ENCODE assay signal across 25 cellular contexts in the genomic region with DNA sequence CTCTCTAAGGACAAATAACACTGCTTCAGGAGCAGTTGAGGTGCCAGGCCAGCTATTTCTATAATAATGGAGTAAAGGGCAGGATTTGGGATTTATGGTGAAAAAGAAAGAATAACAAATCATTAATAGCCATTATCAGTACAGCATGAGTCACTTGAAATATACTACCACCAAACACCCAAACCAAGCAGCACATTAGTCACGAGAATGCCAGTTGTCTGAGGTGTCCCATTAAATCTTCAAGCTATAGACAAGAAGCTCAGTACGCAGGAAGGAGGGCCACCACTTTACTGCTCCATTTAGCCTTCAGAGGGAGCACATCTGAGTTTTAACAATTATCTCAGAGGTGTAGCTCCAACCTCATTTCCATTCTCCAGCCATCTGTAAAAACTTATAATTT.
"Had no signal": no experiment of that assay in that cellular context is flagged by ENCODE, and none has a peak within 500 bp of the region (broad histone marks: within the 10 kb centered on the region; RNA-seq: fewer than 3 reads in every experiment).

No MANE protein-coding gene starts in this region.

- H3K4me1 Mint-ChIP-seq: activated naive CD8-positive, alpha-beta T cell treated with anti-CD3 and anti-CD28 coated beads, Interleukin-2, amount 50 U/mL, for 24 hours; activated T-helper 17 cell treated with anti-CD3 and anti-CD28 coated beads, Interleukin-2, amount 50 U/mL, for 72 hours; memory B cell; natural killer cell had no signal

- H3K4me3 ChIP-seq: ascending aorta, left ventricle myocardium inferior, stomach, testis, upper lobe of left lung had no signal

- ATAC-seq: activated naive CD8-positive, alpha-beta T cell treated with anti-CD3 and anti-CD28 coated beads, Interleukin-2, amount 50 U/mL, for 24 hours; activated T-helper 17 cell treated with anti-CD3 and anti-CD28 coated beads, Interleukin-2, amount 50 U/mL, for 72 hours; esophagus mucosa; natural killer cell had no signal

- H3K9me3 Mint-ChIP-seq: activated naive CD8-positive, alpha-beta T cell treated with anti-CD3 and anti-CD28 coated beads, Interleukin-2, amount 50 U/mL, for 24 hours; activated T-helper 17 cell treated with anti-CD3 and anti-CD28 coated beads, Interleukin-2, amount 50 U/mL, for 72 hours; T-helper 2 cell treated with Interferon-gamma antibody and Interleukin-4, amounts not matched to agents 5 μg/mL and 100 μg/mL, for 36 hours had no signal

- H3K9me3 ChIP-seq: ascending aorta, left ventricle myocardium inferior, neutrophil, stomach, testis, upper lobe of left lung had no signal

- H3K4me1 ChIP-seq: ascending aorta, left ventricle myocardium inferior, stomach, testis, upper lobe of left lung had no signal

- H3K27me3 Mint-ChIP-seq: activated naive CD8-positive, alpha-beta T cell treated with anti-CD3 and anti-CD28 coated beads, Interleukin-2, amount 50 U/mL, for 24 hours; activated T-helper 17 cell treated with anti-CD3 and anti-CD28 coated beads, Interleukin-2, amount 50 U/mL, for 72 hours; memory B cell had no signal

- H3K4me3 Mint-ChIP-seq: activated naive CD8-positive, alpha-beta T cell treated with anti-CD3 and anti-CD28 coated beads, Interleukin-2, amount 50 U/mL, for 24 hours; activated T-helper 17 cell treated with anti-CD3 and anti-CD28 coated beads, Interleukin-2, amount 50 U/mL, for 72 hours; memory B cell; natural killer cell; T-helper 2 cell treated with Interferon-gamma antibody and Interleukin-4, amounts not matched to agents 5 μg/mL and 100 μg/mL, for 36 hours had no signal

- H3K36me3 Mint-ChIP-seq: memory B cell, natural killer cell had no signal

- FAIRE-seq: colon, endometrium, kidney had no signal

- H3K27ac Mint-ChIP-seq: activated naive CD8-positive, alpha-beta T cell treated with anti-CD3 and anti-CD28 coated beads, Interleukin-2, amount 50 U/mL, for 24 hours; activated T-helper 17 cell treated with anti-CD3 and anti-CD28 coated beads, Interleukin-2, amount 50 U/mL, for 72 hours; memory B cell; natural killer cell; T-helper 2 cell treated with Interferon-gamma antibody and Interleukin-4, amounts not matched to agents 5 μg/mL and 100 μg/mL, for 36 hours had no signal

- DNase-seq: activated CD4-positive, alpha-beta T cell treated with anti-CD3 and anti-CD28 coated beads, Interleukin-2, amount 50 U/mL, for 4 hours; activated CD4-positive, CD25-positive, alpha-beta regulatory T cell treated with anti-CD3 and anti-CD28 coated beads, Interleukin-2, amount 50 U/mL, for 72 hours; activated naive CD4-positive, alpha-beta T cell treated with Interleukin-2 at 50 U/mL for 16 hours; activated naive CD8-positive, alpha-beta T cell treated with anti-CD3 and anti-CD28 coated beads, Interleukin-2, amount 50 U/mL, for 24 hours; activated T-cell treated with anti-CD3 and anti-CD28 coated beads for 4 hours; caudate nucleus; hippocampal formation; kidney; left ventricle myocardium inferior; natural killer cell; posterior cingulate gyrus; retina; stimulated activated CD4-positive, alpha-beta T cell treated with anti-CD3 and anti-CD28 coated beads, Interleukin-12 subunit alpha, Interleukin-12 subunit beta, amount 100 ng/mL, for 4 hours; stimulated activated CD4-positive, alpha-beta T cell treated with anti-CD3 and anti-CD28 coated beads, Interleukin-2, amount 100 ng/mL, for 24 hours; stomach; testis; upper lobe of left lung had no signal

- H3K27ac ChIP-seq: ascending aorta, left ventricle myocardium inferior, neutrophil, stomach, testis, upper lobe of left lung had no signal
